8 cellular contexts compared by ENCODE assay signal in the genomic region with DNA sequence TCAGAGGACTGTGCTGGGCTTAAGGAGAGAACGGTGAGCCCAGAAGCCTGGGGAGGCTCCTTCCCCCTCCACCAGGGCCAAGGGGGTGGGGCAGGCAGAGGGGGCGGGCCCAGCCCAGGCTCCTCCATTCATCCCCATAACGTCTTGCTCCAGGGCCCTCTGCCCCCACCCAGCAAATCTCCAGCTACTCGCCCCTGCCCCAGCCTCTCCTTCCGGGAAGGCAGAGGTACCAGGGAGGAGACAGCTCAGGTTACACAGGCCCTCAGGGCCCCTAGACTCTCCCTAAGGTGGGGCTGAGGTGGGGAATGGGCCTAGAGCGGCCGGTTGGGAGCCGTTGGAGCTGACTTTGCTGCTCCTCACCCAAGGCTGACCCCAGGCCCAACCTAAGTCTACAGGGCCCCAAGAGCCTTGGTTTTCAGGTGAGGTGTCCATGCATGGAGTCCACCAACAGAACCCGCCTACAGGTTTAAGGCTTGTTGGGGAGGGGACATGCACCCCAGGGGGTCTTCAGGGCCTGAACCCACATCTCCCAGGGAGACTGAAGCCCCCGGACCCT. TPM values are rescaled to one million over a fixed set of nuclear protein-coding genes. Genes with fewer than 3 reads are reported as not detected.
A peak's percentile ranks its signal among the peaks of the same experiment; 100 is the strongest.
DNase-seq lines count a peak whose midpoint lies in the region; ATAC-seq and TF ChIP-seq lines count a peak whose summit lies in the region.

No MANE protein-coding gene starts in this region.

- peak; percentile 46 for DNase-seq in NCI-H2227 (lab: John Stamatoyannopoulos, UW; ENCODE audit: unreplicated experiment)
- DNase-seq in NCI-H2227 treated with DMSO at 0.1 percent for 48 hours (lab: John Stamatoyannopoulos, UW) = no peak
- no peak for DNase-seq in ascending aorta (ENCODE audit: low spot score in 2 of 2)
- DNase-seq in iPS-NIHi11 (ENCODE audit: low spot score) = peak; percentile 27
- DNase-seq in Ammon's horn (ENCODE audit: low spot score) = no peak

- intact Hi-C loops in ascending aorta (cut with DNase I) = no loop called here

- no peak for TF ChIP-seq CTCF in ascending aorta (IDR thresholded peaks at IDR 0.05)

- peaks cover 0 to 8% of the 10 kb centered on the region in 2 donors for H3K36me3 ChIP-seq in ascending aorta

- H3K27ac ChIP-seq in ascending aorta = peak overlapping the region; percentile 91 to 98
- peak overlapping the region; percentile 17 for H3K27ac ChIP-seq in temporal lobe (ENCODE audit: low read depth, low read length)

- H3K27me3 ChIP-seq in ascending aorta = no peaks in the 10 kb centered on the region

- ATAC-seq in HG02885 (IDR thresholded peaks at IDR 0.05; ENCODE audit: poor library complexity, unreplicated experiment) = no peak
- ATAC-seq in GM21576 (IDR thresholded peaks at IDR 0.05; ENCODE audit: unreplicated experiment) = no peak

- peaks cover 49 to 76% of the 10 kb centered on the region in 2 donors for H3K4me1 ChIP-seq in ascending aorta

- H3K9me3 ChIP-seq in ascending aorta = no peaks in the 10 kb centered on the region

- H3K4me3 ChIP-seq in ascending aorta = peak overlapping the region; percentile 94 to 98

RNA-seq across cellular contexts. Expression of gene LAMA5, which starts 1.2 kb away (rescaled TPM):
- total RNA-seq in ascending aorta (469 TPM), temporal lobe (13.5 TPM)

RNA-seq across cellular contexts. Expression of gene RPS21, which starts 21.0 kb away (rescaled TPM):
- total RNA-seq in ascending aorta = 1,828 TPM
- 347 TPM for total RNA-seq in temporal lobe

RNA-seq across cellular contexts. Expression of gene CABLES2, which starts 41.2 kb away (rescaled TPM):
- 0.43 TPM for total RNA-seq in ascending aorta
- total RNA-seq in temporal lobe = 3.7 TPM

Comparison
In these comparisons a context has a peak if more than half of its experiments do, and no peak if none do; other contexts are left out.
1. DNase-seq: peak in NCI-H2227 (single experiment) and iPS-NIHi11 (single experiment); none in NCI-H2227 treated with DMSO at 0.1 percent for 48 hours (single experiment), ascending aorta (0 of 2) and Ammon's horn (single experiment).
2. RNA of gene LAMA5, which starts 1.2 kb away (total RNA-seq): 469 TPM in ascending aorta (single experiment); 13.5 TPM in temporal lobe (single experiment); every median in the first group is over 10 times any median in the second.